8 cellular contexts compared by ENCODE assay signal in the genomic region with DNA sequence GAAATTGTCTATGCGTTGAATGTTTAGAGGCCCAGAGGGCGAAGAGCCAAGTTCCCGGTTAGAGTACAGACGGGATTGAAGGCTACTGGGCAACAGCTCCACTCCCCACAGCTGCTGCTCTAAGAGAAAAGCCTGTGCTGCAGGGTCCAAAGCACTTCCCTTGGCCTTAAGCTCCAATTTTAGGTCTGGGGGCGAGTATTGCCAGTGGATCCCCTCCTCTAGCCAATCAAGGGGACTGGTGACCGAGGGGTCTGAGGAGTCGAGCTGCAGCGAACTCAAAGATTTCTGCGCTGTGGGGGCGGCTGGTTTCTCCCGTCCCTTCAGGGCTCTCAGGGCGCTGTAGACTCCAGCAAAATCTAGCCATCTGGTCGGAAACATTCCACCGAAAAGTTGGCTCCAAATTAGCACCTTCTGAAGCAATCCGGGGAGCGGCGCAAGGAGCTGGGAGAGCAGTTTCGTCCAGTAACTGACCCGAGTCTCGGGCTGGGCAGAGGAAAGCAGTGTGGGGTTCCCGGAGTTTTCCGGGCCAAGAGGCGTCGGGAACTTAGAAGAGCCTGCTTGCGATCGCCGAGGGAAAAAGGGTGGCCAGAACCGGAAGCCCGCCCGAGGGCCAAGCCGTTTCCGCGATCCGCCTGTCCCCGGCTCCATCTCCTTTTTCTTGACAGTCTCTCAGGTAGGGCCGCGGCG.
DNase-seq lines count a peak whose midpoint lies in the region; ATAC-seq and TF ChIP-seq lines count a peak whose summit lies in the region.

No MANE protein-coding gene starts in this region.

- H3K4me3 Mint-ChIP-seq in central memory CD8-positive, alpha-beta T cell, result peak overlapping the region; percentile 90

- peaks cover 34% of the 10 kb centered on the region for H3K4me1 Mint-ChIP-seq in central memory CD8-positive, alpha-beta T cell

- no peaks in the 10 kb centered on the region for H3K9me3 Mint-ChIP-seq in central memory CD8-positive, alpha-beta T cell

- peak overlapping the region; percentile 42 for H2AFZ ChIP-seq in SU-DHL-6 (ENCODE audit: low read depth, low read length, severe bottlenecking)

- peak; percentile 28 for ATAC-seq in GM19324 (IDR thresholded peaks at IDR 0.05; ENCODE audit: low FRiP score, unreplicated experiment)
- peak; percentile 13 for ATAC-seq in HG03342 (IDR thresholded peaks at IDR 0.05; ENCODE audit: unreplicated experiment)
- ATAC-seq in central memory CD8-positive, alpha-beta T cell (replicated peaks; ENCODE audit: extremely low read depth, poor library complexity, severe bottlenecking), result peak; percentile 7

- peaks cover 49% of the 10 kb centered on the region for H4K20me1 ChIP-seq in SU-DHL-6 (ENCODE audit: low read depth, low read length)

- H3K36me3 Mint-ChIP-seq in central memory CD8-positive, alpha-beta T cell (ENCODE audit: insufficient read depth), result peaks cover 32% of the 10 kb centered on the region

- H3K4me3 ChIP-seq in SU-DHL-6 (ENCODE audit: insufficient read depth, low read length, poor library complexity, severe bottlenecking), result peak overlapping the region; percentile 92

- H3K9ac ChIP-seq in SU-DHL-6 (ENCODE audit: low read length), result peak overlapping the region; percentile 95

- H3K27ac ChIP-seq in SU-DHL-6 (ENCODE audit: low read depth, low read length) (peak overlapping the region; percentile 77), layer of hippocampus (ENCODE audit: low read depth, low read length) (peak overlapping the region; percentile 97)

- peaks cover 57% of the 10 kb centered on the region for H3K79me2 ChIP-seq in SU-DHL-6 (ENCODE audit: insufficient read depth, low read length)

- H3K9me2 ChIP-seq in SU-DHL-6 (replicated peaks; ENCODE audit: insufficient read depth, low read length), result no peaks in the 10 kb centered on the region

- H3K27me3 ChIP-seq in SU-DHL-6 (ENCODE audit: low read length) (no peaks in the 10 kb centered on the region), layer of hippocampus (ENCODE audit: control insufficient read depth, insufficient read depth, low read length) (no peaks in the 10 kb centered on the region)

- TF ChIP-seq CTCF in SU-DHL-6 (IDR thresholded peaks at IDR 0.05; ENCODE audit: insufficient read depth, low read length, poor library complexity, severe bottlenecking), result no peak

- H3K27ac Mint-ChIP-seq in central memory CD8-positive, alpha-beta T cell (ENCODE audit: low read depth), result peak overlapping the region; percentile 99

- peaks cover 33% of the 10 kb centered on the region for H3K36me3 ChIP-seq in SU-DHL-6 (ENCODE audit: low read length)

- peak overlapping the region; percentile 88 for H3K4me2 ChIP-seq in SU-DHL-6 (ENCODE audit: low read depth, low read length, poor library complexity, severe bottlenecking)

- no peaks in the 10 kb centered on the region for H3K27me3 Mint-ChIP-seq in central memory CD8-positive, alpha-beta T cell

- no peaks in the 10 kb centered on the region for H3K9me3 ChIP-seq in SU-DHL-6 (ENCODE audit: insufficient read depth, low read length)

- peaks cover 5% of the 10 kb centered on the region; the same call in 1 of the 2 replicates for H3F3A ChIP-seq in SU-DHL-6 (ENCODE audit: insufficient read depth)

- DNase-seq in DMS114 treated with DMSO at 0.1 percent for 48 hours (lab: John Stamatoyannopoulos, UW; ENCODE audit: unreplicated experiment), result peak; percentile 25
- no peak for DNase-seq in central memory CD8-positive, alpha-beta T cell (ENCODE audit: low spot score in 2 of 2)
- DNase-seq in stimulated activated CD8-positive, alpha-beta memory T cell treated with anti-CD3 and anti-CD28 coated beads, Interleukin-4, amount 100 ng/mL, for 24 hours (ENCODE audit: low read depth), result peak; percentile 22
- no peak for DNase-seq in NCI-H524 treated with DMSO at 0.1 percent for 48 hours (lab: John Stamatoyannopoulos, UW)

Comparison
In these comparisons a context has a peak if more than half of its experiments do, and no peak if none do; other contexts are left out.
1. DNase-seq: peak in DMS114 treated with DMSO at 0.1 percent for 48 hours (single experiment) and stimulated activated CD8-positive, alpha-beta memory T cell treated with anti-CD3 and anti-CD28 coated beads, Interleukin-4, amount 100 ng/mL, for 24 hours (single experiment); none in central memory CD8-positive, alpha-beta T cell (0 of 2) and NCI-H524 treated with DMSO at 0.1 percent for 48 hours (single experiment).
2. Peak in every context shown above with its lines, with median percentiles within 50 percentile points of each other: ATAC-seq.